1 cellular context compared by ENCODE assay signal in the genomic region with DNA sequence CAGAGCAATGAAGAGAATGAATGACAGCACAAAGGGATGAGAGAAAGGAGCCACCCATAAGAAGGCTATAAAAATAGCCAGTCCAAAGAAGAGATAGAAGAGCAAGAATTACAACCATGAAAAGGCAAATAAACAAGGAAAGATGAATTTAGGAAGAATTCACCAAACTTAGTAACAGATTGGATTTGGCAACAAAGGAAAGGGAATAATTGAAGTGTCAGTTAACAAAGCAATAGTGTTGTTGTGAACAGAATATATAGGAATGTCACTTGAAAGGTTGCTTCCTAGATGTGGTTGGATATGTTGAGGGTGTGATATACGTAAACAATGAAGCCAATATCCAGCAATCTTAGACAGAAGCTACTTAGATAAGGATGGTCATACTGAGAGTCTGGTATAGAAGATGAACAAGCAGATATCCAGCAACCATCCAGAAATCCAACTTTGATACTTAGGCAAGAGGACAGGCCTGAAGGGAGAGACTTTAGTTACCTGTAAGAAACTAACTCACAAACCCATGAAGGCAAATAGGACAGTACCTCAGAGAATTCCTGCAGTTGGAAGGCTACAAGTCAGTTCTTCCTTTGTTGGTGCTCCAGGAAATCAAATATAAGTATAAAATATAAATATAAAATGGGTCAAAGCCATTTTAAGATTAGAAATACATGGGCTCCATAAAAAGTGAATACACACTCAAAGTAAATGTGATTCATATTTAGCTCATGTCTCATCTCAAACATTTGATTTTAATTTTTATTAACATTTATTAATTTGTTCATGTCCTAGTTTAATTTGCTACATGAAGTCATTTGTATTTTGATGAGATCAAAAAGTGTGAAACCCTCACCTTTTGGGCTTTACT.
TF ChIP-seq lines count a peak whose summit lies in the region.

No MANE protein-coding gene starts in this region.

TF ChIP-seq in IMR-90, 13 proteins besides CTCF, POLR2A, EP300 and RAD21 (continued from another document):
- no peak for TF ChIP-seq RCOR1 (IDR thresholded peaks at IDR 0.05; ENCODE audit: insufficient replicate concordance, low read length)
- TF ChIP-seq CHD1 (IDR thresholded peaks at IDR 0.05; ENCODE audit: low read depth, low read length): no peak
- TF ChIP-seq, protein P1, sequence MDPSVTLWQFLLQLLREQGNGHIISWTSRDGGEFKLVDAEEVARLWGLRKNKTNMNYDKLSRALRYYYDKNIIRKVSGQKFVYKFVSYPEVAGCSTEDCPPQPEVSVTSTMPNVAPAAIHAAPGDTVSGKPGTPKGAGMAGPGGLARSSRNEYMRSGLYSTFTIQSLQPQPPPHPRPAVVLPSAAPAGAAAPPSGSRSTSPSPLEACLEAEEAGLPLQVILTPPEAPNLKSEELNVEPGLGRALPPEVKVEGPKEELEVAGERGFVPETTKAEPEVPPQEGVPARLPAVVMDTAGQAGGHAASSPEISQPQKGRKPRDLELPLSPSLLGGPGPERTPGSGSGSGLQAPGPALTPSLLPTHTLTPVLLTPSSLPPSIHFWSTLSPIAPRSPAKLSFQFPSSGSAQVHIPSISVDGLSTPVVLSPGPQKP (IDR thresholded peaks at IDR 0.05; ENCODE audit: borderline replicate concordance, low read depth, low read length): no peak
- no peak for TF ChIP-seq MAFK (IDR thresholded peaks at IDR 0.05; ENCODE audit: low read depth, low read length)
- no peak for TF ChIP-seq CEBPB (IDR thresholded peaks at IDR 0.05; ENCODE audit: low read depth, low read length)
- no peak for TF ChIP-seq RFX5 (IDR thresholded peaks at IDR 0.05; ENCODE audit: low read depth, low read length)
- no peak for TF ChIP-seq SMC3 (IDR thresholded peaks at IDR 0.05; ENCODE audit: low read depth, low read length)
- no peak for TF ChIP-seq MXI1 (IDR thresholded peaks at IDR 0.05; ENCODE audit: borderline replicate concordance, low read depth, low read length)
